Comparison of ENCODE assay signal across 10 cellular contexts in the genomic region with DNA sequence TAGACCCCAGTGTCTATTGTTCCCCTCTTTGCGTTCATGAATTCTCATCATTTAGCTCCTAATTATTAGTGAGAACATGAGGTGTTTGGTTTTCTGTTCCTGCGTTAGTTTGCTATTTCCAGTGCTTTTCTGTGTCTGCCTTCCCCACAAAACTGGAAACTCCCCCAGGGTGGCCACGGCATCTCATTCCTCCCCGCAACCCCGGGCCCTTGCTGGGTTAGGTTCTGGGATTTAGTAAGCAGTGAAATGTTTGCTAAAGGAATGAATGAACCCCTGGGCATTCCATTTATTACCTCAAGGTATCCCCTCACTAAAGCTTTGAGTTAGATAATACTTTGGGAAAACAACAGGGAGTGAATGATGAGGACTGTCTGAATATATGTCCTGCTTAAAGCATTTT.
DNase-seq lines count a peak whose midpoint lies in the region; ATAC-seq and TF ChIP-seq lines count a peak whose summit lies in the region.
"Had no signal": no experiment of that assay in that cellular context is flagged by ENCODE, and none has a peak within 500 bp of the region (broad histone marks: within the 10 kb centered on the region; RNA-seq: fewer than 3 reads in every experiment).

No MANE protein-coding gene starts in this region.

- H3K36me3 ChIP-seq in neural progenitor cell (no peaks in the 10 kb centered on the region), sigmoid colon (no peaks in the 10 kb centered on the region)

- H3K4me2 ChIP-seq in neural progenitor cell: peak overlapping the region; percentile 1

- no peaks in the 10 kb centered on the region for H3K9me3 ChIP-seq in neural progenitor cell (ENCODE audit: low read depth)
- no peaks in the 10 kb centered on the region for H3K9me3 ChIP-seq in sigmoid colon

- H3K4me1 Mint-ChIP-seq in neural progenitor cell: no peaks in the 10 kb centered on the region

- no peaks in the 10 kb centered on the region for H4K20me1 ChIP-seq in neural progenitor cell (ENCODE audit: low read depth)

- DNase-seq in activated CD4-positive, alpha-beta T cell treated with anti-CD3 and anti-CD28 coated beads, Interleukin-2, amount 50 U/mL, for 48 hours: peak; percentile 65 to 77
- DNase-seq in activated CD4-positive, alpha-beta T cell treated with anti-CD3 and anti-CD28 coated beads, Interleukin-2, amount 50 U/mL, for 1 hour: no peak
- DNase-seq in neural progenitor cell (ENCODE audit: low spot score): no peak
- no peak for DNase-seq in iPS-NIHi7 (ENCODE audit: extremely low spot score)
- no peak for DNase-seq in activated CD4-positive, CD25-positive, alpha-beta regulatory T cell treated with anti-CD3 and anti-CD28 coated beads, Interleukin-2, amount 50 U/mL, for 72 hours
- no peak for DNase-seq in sigmoid colon
- DNase-seq: mesenchymal stem cell, NCI-H146 had no signal

- ATAC-seq in GM21390 (IDR thresholded peaks at IDR 0.05; ENCODE audit: unreplicated experiment): peak; percentile 25
- peak; percentile 34 for ATAC-seq in HG03439 (IDR thresholded peaks at IDR 0.05; ENCODE audit: unreplicated experiment)

- no peak overlapping the region for H3K27ac Mint-ChIP-seq in neural progenitor cell

- peaks cover 5% of the 10 kb centered on the region for H3F3A ChIP-seq in neural progenitor cell (ENCODE audit: low read depth)

- H3K4me3 ChIP-seq in neural progenitor cell: no peak overlapping the region
- H3K4me3 ChIP-seq in sigmoid colon: no peak overlapping the region

- H3K4me1 ChIP-seq in neural progenitor cell (peaks cover 12% of the 10 kb centered on the region), sigmoid colon (no peaks in the 10 kb centered on the region)

- TF ChIP-seq CTCF in neural progenitor cell (IDR thresholded peaks at IDR 0.05): no peak
- no peak for TF ChIP-seq CTCF in sigmoid colon (IDR thresholded peaks at IDR 0.05)

- WGBS in sigmoid colon, 2 donors: 56 to 69% methylated on average over 5 of the region's 5 CpGs

- H3K27me3 ChIP-seq in neural progenitor cell (no peaks in the 10 kb centered on the region), sigmoid colon (no peaks in the 10 kb centered on the region)

- no peak for TF ChIP-seq EP300 in sigmoid colon (IDR thresholded peaks at IDR 0.05)

- no peak for TF ChIP-seq POLR2A in sigmoid colon (IDR thresholded peaks at IDR 0.05)

- H2AFZ ChIP-seq in neural progenitor cell (replicated peaks): peak overlapping the region; percentile 69

- H3K36me3 Mint-ChIP-seq in neural progenitor cell: no peaks in the 10 kb centered on the region

- no peaks in the 10 kb centered on the region for H3K9me3 Mint-ChIP-seq in neural progenitor cell

- H3K4me3 Mint-ChIP-seq in neural progenitor cell: no peak overlapping the region

- no peaks in the 10 kb centered on the region for H3K79me2 ChIP-seq in neural progenitor cell (ENCODE audit: low read depth)

- H3K9ac ChIP-seq in neural progenitor cell: no peak overlapping the region

- intact Hi-C loops in sigmoid colon (cut with DNase I): no loop called here

- peaks cover 9% of the 10 kb centered on the region for H3K27me3 Mint-ChIP-seq in neural progenitor cell (ENCODE audit: insufficient read depth, low read depth)

- H3K27ac ChIP-seq in neural progenitor cell: no peak overlapping the region
- H3K27ac ChIP-seq in sigmoid colon: no peak overlapping the region

Comparison
In these comparisons a context has a peak if more than half of its experiments do, and no peak if none do; other contexts are left out.
1. DNase-seq: peak in activated CD4-positive, alpha-beta T cell treated with anti-CD3 and anti-CD28 coated beads, Interleukin-2, amount 50 U/mL, for 48 hours (2 of 2); none in activated CD4-positive, alpha-beta T cell treated with anti-CD3 and anti-CD28 coated beads, Interleukin-2, amount 50 U/mL, for 1 hour (single experiment), neural progenitor cell (single experiment), iPS-NIHi7 (single experiment), activated CD4-positive, CD25-positive, alpha-beta regulatory T cell treated with anti-CD3 and anti-CD28 coated beads, Interleukin-2, amount 50 U/mL, for 72 hours (single experiment) and sigmoid colon (single experiment).